In the genomic region with DNA sequence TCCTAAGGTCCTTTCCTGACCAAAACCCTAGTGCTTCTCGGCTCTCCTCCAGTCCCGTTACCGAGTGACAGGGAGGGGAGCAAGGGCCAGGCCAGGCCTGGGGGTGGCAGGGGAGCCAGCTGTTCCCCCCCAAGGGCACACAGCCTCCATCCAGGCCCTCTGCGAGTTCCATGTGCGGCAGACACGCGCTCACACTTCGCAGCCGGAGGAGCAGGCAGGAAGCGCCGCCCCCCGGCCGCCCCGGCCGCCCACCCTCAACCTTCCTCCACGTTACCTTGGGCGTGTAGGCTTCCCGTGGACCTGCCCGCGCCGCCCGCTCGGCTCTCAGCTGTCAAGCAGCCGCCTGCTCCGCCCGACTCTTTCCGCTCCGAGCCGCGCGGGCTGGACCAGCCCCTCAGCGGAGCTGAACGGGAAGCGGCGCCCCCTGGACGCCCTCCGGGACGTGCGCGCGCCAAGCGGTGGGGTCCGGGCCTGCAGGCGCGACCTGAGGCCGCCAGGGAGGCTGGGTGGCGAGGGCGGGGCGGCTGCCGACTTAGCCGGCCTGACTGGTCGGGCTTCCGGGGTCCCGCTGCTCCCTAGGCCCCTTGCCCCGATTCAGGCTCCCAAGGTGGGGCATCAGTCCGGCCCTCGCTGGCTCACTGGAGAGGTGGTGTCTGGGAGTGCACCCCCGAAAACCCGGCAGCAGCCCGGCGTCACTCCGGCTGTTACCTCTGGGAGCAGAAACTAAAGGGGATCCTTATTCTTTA, we compare ENCODE assay signal across 8 cellular contexts. TPM values are rescaled to one million over a fixed set of nuclear protein-coding genes. Genes with fewer than 3 reads are reported as not detected.
DNase-seq lines count a peak whose midpoint lies in the region; ATAC-seq, FAIRE-seq and TF ChIP-seq lines count a peak whose summit lies in the region.

Gene CRACR2A, minus strand, starts transcription at position 369 of the 746 bp plus-strand sequence. CDS start 56,110 bp downstream, outside the sequence.

- TF ChIP-seq POLR2A in GM19099 (IDR thresholded peaks at IDR 0.05; ENCODE audit: extremely low read depth, insufficient read length, low read depth) = peak; percentile 76

- peak within 1 kb of the TSS; percentile 44 for H3K4me3 ChIP-seq in BE2C (ENCODE audit: low read depth, low read length)

- H3K9me3 ChIP-seq in BE2C = no peaks in the 10 kb centered on the region

- TF ChIP-seq CTCF in BE2C (IDR thresholded peaks at IDR 0.05; ENCODE audit: low read depth, low read length) (peak; percentile 41), RWPE1 (conservative IDR thresholded peaks at IDR 0.05; ENCODE audit: low read depth) (no peak)

- CTCF ChIA-PET in RWPE1 (lab: Yijun Ruan, JAX) = interaction anchor here (0.6 to 1.1 kb wide), 3 partner anchors 362 to 453 kb away, joined by 3 to 4 read pairs (median 3); no protein-coding TSS in a partner anchor

- H3K4me1 ChIP-seq in BE2C = no peaks in the 10 kb centered on the region

- POLR2A ChIA-PET in RWPE1 (lab: Yijun Ruan, JAX; ENCODE audit: low non-redundant PET) = no interaction called here

- no peak for FAIRE-seq in RCC 7860 (lab: Jason Lieb, UNC)

- intact Hi-C loops in cardiac septum (cut with DNase I) (no loop called here), sciatic nerve (cut with DNase I) (no loop called here)

- H3K36me3 ChIP-seq in BE2C = no peaks in the 10 kb centered on the region

- ATAC-seq in HG03342 (IDR thresholded peaks at IDR 0.05; ENCODE audit: unreplicated experiment) (peak; percentile 87), sciatic nerve (peak; percentile 70)

- peak; percentile 84 for DNase-seq in BE2C
- DNase-seq in RWPE1 (ENCODE audit: low spot score) = peak; percentile 30
- DNase-seq in activated effector memory CD4-positive, alpha-beta T cell treated with anti-CD3 and anti-CD28 coated beads, Interleukin-2, amount 50 U/mL, for 16 hours = peak; percentile 93
- peak; percentile 83 for DNase-seq in cardiac septum (ENCODE audit: low spot score)
- DNase-seq in sciatic nerve (ENCODE audit: low spot score) = peak; percentile 74
- no peak for DNase-seq in RCC 7860 (ENCODE audit: low spot score)

- peaks cover 6% of the 10 kb centered on the region; the same call in 1 of the 2 replicates for H3K27me3 ChIP-seq in BE2C

- H3K27ac ChIP-seq in RWPE1 = no peak within 1 kb of the TSS

RNA-seq across cellular contexts. Expression of gene CRACR2A, which starts in this region (rescaled TPM):
- 0.29 TPM for polyA plus RNA-seq in BE2C (2012; ENCODE audit: insufficient read depth, insufficient read length, low read depth)
- 2.3 TPM for total RNA-seq in cardiac septum
- total RNA-seq in sciatic nerve = 5.8 TPM
